In the genomic region with DNA sequence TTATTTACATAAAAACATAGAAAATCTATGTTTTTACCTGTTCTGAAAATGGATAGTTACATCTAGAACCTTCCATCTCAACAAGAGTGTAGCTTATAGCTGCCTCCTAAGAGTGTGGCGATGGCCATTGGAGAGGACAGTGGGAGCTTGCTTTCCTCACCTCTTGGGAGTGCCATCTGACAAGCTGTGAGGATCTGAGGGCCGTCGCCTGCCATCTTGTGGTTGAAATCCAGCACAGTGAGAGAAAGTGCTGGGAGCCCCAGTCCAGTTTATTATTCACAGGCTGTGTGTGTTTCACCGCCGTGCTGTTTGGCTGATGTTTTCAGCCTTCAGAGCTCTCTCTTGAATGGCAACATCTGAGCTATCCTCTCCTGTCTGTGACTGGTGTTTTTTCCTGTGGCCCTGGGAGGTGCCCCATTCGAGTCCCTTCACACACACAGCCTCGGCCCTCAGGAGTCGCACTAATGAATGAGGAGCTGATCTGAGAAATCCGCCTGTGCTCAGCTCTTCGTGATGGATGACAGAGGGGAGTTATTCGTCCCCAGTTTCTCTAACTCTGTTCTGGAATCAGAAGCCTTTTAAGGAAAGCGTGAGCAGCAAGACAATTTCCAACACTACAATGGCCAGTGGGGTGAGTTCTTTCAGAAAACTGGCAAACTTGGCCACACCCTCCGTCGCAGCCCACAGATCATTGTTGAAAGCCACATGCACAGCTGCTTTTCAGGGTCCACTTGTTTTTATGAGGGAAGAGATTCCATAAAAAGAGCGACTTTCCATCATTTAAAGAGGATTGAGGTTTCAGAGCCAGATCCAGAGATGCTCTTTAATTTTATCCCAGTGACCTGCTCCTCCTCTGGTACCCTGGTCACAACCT, we compare ENCODE assay signal across 7 cellular contexts.
A peak's percentile ranks its signal among the peaks of the same experiment; 100 is the strongest.
DNase-seq lines count a peak whose midpoint lies in the region; ATAC-seq and TF ChIP-seq lines count a peak whose summit lies in the region.

No MANE protein-coding gene starts in this region.

- ATAC-seq in HG02885 (IDR thresholded peaks at IDR 0.05; ENCODE audit: poor library complexity, unreplicated experiment) (peak; percentile 73), left ventricle myocardium superior (peak; percentile 93)

- DNase-seq in GM04504 (ENCODE audit: low read depth) (peak; percentile 53), NCI-H526 (lab: John Stamatoyannopoulos, UW) (peak; percentile 32 to 87), anterior cingulate cortex (lab: John Stamatoyannopoulos, UW) (peak; percentile 6 to 89 (median 72)), left ventricle myocardium superior (peak; percentile 79), retinal pigment epithelial cell (ENCODE audit: low read depth) (no peak)
- no peak for DNase-seq in activated CD4-positive, CD25-positive, alpha-beta regulatory T cell (lab: John Stamatoyannopoulos, UW)

- H3K4me3 ChIP-seq in retinal pigment epithelial cell (ENCODE audit: low read length) = no peak overlapping the region

- TF ChIP-seq CTCF in retinal pigment epithelial cell (conservative IDR thresholded peaks at IDR 0.05; ENCODE audit: low read depth, low read length) = peak; percentile 81

- intact Hi-C loops in left ventricle myocardium superior (cut with micrococcal nuclease) = loop anchor here (5.0 kb wide), 1 partner anchor 227 kb away; no protein-coding TSS in a partner anchor

Comparison
In these comparisons a context has a peak if more than half of its experiments do, and no peak if none do; other contexts are left out.
1. DNase-seq: peak in GM04504 (single experiment), NCI-H526 (2 of 2), anterior cingulate cortex (58 of 58) and left ventricle myocardium superior (single experiment); none in retinal pigment epithelial cell (single experiment) and activated CD4-positive, CD25-positive, alpha-beta regulatory T cell (0 of 4).